ENCODE assay signal across 1 cellular context in the genomic region with DNA sequence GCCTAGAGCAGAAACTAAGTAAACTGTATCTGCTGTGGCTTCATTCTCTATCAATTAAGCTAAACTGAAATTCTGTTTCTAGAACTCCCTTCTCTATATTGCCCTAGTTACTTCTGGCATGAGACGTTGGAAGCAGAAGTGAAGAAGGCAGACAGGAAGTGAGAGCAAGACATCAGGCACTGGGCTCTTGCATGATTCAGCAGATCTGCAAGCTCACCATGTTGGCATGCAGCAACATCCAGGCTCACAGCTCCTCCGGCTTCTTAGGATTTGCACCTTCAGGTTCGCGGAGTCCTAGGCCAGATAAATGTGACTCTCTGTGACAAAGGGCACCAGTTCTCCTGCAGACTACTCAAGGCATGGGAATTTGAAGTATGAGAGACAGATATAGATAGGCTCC.
TF ChIP-seq lines count a peak whose summit lies in the region.

No MANE protein-coding gene starts in this region.

TF ChIP-seq in GM12878, 131 proteins besides CTCF, POLR2A, EP300 and RAD21 (continued from another document):
- TF ChIP-seq EGR1 (IDR thresholded peaks at IDR 0.05; ENCODE audit: borderline replicate concordance in 1 of 2, low read depth in 2 of 2, low read length in 2 of 2) (no peak), CBX5 (IDR thresholded peaks at IDR 0.05; ENCODE audit: low read depth) (no peak), BCL11A (IDR thresholded peaks at IDR 0.05; ENCODE audit: low read depth, low read length) (no peak), SIN3A (IDR thresholded peaks at IDR 0.05; ENCODE audit: low read depth, low read length) (no peak), NR2C1 (IDR thresholded peaks at IDR 0.05) (no peak), BACH1 (IDR thresholded peaks at IDR 0.05; ENCODE audit: borderline replicate concordance) (peak; percentile 36; the same call in 1 of the 2 replicates), TCF12 (IDR thresholded peaks at IDR 0.05; ENCODE audit: low read depth, low read length) (no peak), NR2C2 (IDR thresholded peaks at IDR 0.05; ENCODE audit: borderline replicate concordance, control insufficient read depth, insufficient read length, low read depth) (no peak), REST (IDR thresholded peaks at IDR 0.05; ENCODE audit: low read depth, low read length) (no peak), RBBP5 (conservative IDR thresholded peaks at IDR 0.05) (no peak), SPI1 (IDR thresholded peaks at IDR 0.05; ENCODE audit: borderline replicate concordance, insufficient read depth, low read depth, low read length) (peak; percentile 90), RELB (IDR thresholded peaks at IDR 0.05; ENCODE audit: low read depth) (no peak), IRF4 (IDR thresholded peaks at IDR 0.05; ENCODE audit: low read depth, low read length) (0 out of 2 replicates have a peak, but pooled peaks have one; percentile 13)
- TF ChIP-seq, protein P1, sequence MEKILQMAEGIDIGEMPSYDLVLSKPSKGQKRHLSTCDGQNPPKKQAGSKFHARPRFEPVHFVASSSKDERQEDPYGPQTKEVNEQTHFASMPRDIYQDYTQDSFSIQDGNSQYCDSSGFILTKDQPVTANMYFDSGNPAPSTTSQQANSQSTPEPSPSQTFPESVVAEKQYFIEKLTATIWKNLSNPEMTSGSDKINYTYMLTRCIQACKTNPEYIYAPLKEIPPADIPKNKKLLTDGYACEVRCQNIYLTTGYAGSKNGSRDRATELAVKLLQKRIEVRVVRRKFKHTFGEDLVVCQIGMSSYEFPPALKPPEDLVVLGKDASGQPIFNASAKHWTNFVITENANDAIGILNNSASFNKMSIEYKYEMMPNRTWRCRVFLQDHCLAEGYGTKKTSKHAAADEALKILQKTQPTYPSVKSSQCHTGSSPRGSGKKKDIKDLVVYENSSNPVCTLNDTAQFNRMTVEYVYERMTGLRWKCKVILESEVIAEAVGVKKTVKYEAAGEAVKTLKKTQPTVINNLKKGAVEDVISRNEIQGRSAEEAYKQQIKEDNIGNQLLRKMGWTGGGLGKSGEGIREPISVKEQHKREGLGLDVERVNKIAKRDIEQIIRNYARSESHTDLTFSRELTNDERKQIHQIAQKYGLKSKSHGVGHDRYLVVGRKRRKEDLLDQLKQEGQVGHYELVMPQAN (conservative IDR thresholded peaks at IDR 0.05) = no peak
